8 cellular contexts compared by ENCODE assay signal in genomic region chr13:48303331-48304131, GRCh38. TPM values are rescaled to one million over a fixed set of nuclear protein-coding genes. Genes with fewer than 3 reads are reported as not detected.
A peak's percentile ranks its signal among the peaks of the same experiment; 100 is the strongest.
DNase-seq lines count a peak whose midpoint lies in the region; TF ChIP-seq lines count a peak whose summit lies in the region.

Gene RB1 (plus strand): TSS chr13:48303751. CDS start chr13:48303913, 162 bp downstream.

- H3K79me2 ChIP-seq in Loucy (ENCODE audit: insufficient read depth, low read length), result peaks cover 64% of the 10 kb centered on the region

- peak within 1 kb of the TSS; percentile 94 for H3K9ac ChIP-seq in Loucy (ENCODE audit: low read depth, low read length, poor library complexity, severe bottlenecking)

- no peaks in the 10 kb centered on the region for H3K9me3 Mint-ChIP-seq in neural crest cell

- peak within 1 kb of the TSS; percentile 95 for H3K4me3 Mint-ChIP-seq in neural crest cell

- H3K4me3 ChIP-seq in H7 (ENCODE audit: insufficient read depth, low read depth, low read length) (peak within 1 kb of the TSS; percentile 79), Loucy (ENCODE audit: low read length, poor library complexity, severe bottlenecking) (peak within 1 kb of the TSS; percentile 93), foreskin fibroblast (ENCODE audit: low read depth in 1 of 2, low read length in 2 of 2) (peak within 1 kb of the TSS; percentile 79 to 91), stomach (peak within 1 kb of the TSS; percentile 77 to 98 (median 90))

- H3K36me3 Mint-ChIP-seq in neural crest cell (ENCODE audit: low read depth), result peaks cover 8% of the 10 kb centered on the region

- WGBS in stomach, 5 donors, result 0 to 1% (median 0%) methylated on average over 22 to 97 of the region's 97 CpGs

- peak within 1 kb of the TSS; percentile 82 for H2AFZ ChIP-seq in Loucy (ENCODE audit: low read length)

- H3K36me3 ChIP-seq in H7 (replicated peaks; ENCODE audit: control insufficient read depth, insufficient read depth, low read length) (no peaks in the 10 kb centered on the region), Loucy (ENCODE audit: insufficient read depth, low read length) (no peaks in the 10 kb centered on the region), stomach (peaks cover 0 to 12% (median 10%) of the 10 kb centered on the region in 4 donors)

- no peaks in the 10 kb centered on the region for H3K9me2 ChIP-seq in Loucy (replicated peaks; ENCODE audit: low read depth, low read length)

- peaks cover 27% of the 10 kb centered on the region for H3K4me1 Mint-ChIP-seq in neural crest cell

- H3K4me1 ChIP-seq in Loucy (ENCODE audit: insufficient read depth, low read length, poor library complexity, severe bottlenecking) (peaks cover 34% of the 10 kb centered on the region), stomach (peaks cover 17 to 42% (median 28%) of the 10 kb centered on the region in 4 donors)

- H3K27me3 ChIP-seq in H7 (ENCODE audit: control insufficient read depth, insufficient read depth, low read length), result no peaks in the 10 kb centered on the region
- H3K27me3 ChIP-seq in Loucy (ENCODE audit: insufficient read depth, low read length, poor library complexity, severe bottlenecking), result no peaks in the 10 kb centered on the region
- H3K27me3 ChIP-seq in stomach, result no peaks in the 10 kb centered on the region

- no peaks in the 10 kb centered on the region for H3K27me3 Mint-ChIP-seq in neural crest cell (ENCODE audit: low read depth)

- TF ChIP-seq EP300 in stomach (IDR thresholded peaks at IDR 0.05), result no peak

- H3K9me3 ChIP-seq in Loucy (ENCODE audit: insufficient read depth, low read depth, low read length) (no peaks in the 10 kb centered on the region), stomach (no peaks in the 10 kb centered on the region)

- H3K27ac ChIP-seq in stomach, result peak within 1 kb of the TSS; percentile 98 to 99 (median 99)

- TF ChIP-seq CTCF in Loucy (conservative IDR thresholded peaks at IDR 0.05; ENCODE audit: low read length), result no peak
- no peak for TF ChIP-seq CTCF in foreskin fibroblast (IDR thresholded peaks at IDR 0.05; ENCODE audit: low read depth, low read length)
- TF ChIP-seq CTCF in neural crest cell (conservative IDR thresholded peaks at IDR 0.05), result no peak
- TF ChIP-seq CTCF in stomach (IDR thresholded peaks at IDR 0.05), result no peak

- peaks cover 29% of the 10 kb centered on the region for H4K20me1 ChIP-seq in Loucy (ENCODE audit: insufficient read depth, low read length, poor library complexity, severe bottlenecking)

- TF ChIP-seq POLR2A in stomach (IDR thresholded peaks at IDR 0.05), result peak in 2 of 4 donors; percentile 86 to 95

- intact Hi-C loops in stomach (cut with DNase I; ENCODE audit: low total_unique reads), result no loop called here

- H3K4me2 ChIP-seq in Loucy (ENCODE audit: low read depth, low read length, poor library complexity, severe bottlenecking), result peak within 1 kb of the TSS; percentile 81

- peak within 1 kb of the TSS; percentile 99 for H3K27ac Mint-ChIP-seq in neural crest cell (ENCODE audit: unreplicated experiment)

- DNase-seq in ELR (ENCODE audit: low read depth) (peak; percentile 97), H7 (peak; percentile 90), SIG-M5 treated with dmso at 0.1 percent for 504 hours (lab: John Stamatoyannopoulos, UW; ENCODE audit: unreplicated experiment) (peak; percentile 86), foreskin fibroblast (peak; percentile 91 to 97), neural crest cell (ENCODE audit: low read depth, low spot score) (peak; percentile 75), stomach (peak; percentile 92)
- DNase-seq in activated gamma-delta T cell treated with anti-CD3 and anti-CD28 coated beads, Interleukin-2, amount 50 U/mL, for 16 hours (ENCODE audit: low read depth), result peak; percentile 85

- H3F3A ChIP-seq in Loucy (ENCODE audit: low read depth), result no peaks in the 10 kb centered on the region

RNA-seq across cellular contexts. Expression of gene RB1, which starts in this region (rescaled TPM):
- 14.7 and 17.0 TPM in 2 replicates for total RNA-seq in H7 (2014; rRNA removed; shearing (Covaris generic))
- 45.9 and 48.0 TPM in 2 replicates for total RNA-seq in neural crest cell
- total RNA-seq in stomach, result 10 to 100 TPM in 4 of 5 donors, 1 to 10 TPM in 1; 9.3 to 53.6 (median 42.5) TPM
- polyA plus RNA-seq in stomach, result 10 to 100 TPM; 11.6 to 21.8 (median 19.4) TPM

Comparison
In these comparisons a context has a peak if more than half of its experiments do, and no peak if none do; other contexts are left out.
1. Peak in every context shown above with its lines: DNase-seq, H3K4me3 ChIP-seq and H3K27ac ChIP-seq.